In the genomic region with DNA sequence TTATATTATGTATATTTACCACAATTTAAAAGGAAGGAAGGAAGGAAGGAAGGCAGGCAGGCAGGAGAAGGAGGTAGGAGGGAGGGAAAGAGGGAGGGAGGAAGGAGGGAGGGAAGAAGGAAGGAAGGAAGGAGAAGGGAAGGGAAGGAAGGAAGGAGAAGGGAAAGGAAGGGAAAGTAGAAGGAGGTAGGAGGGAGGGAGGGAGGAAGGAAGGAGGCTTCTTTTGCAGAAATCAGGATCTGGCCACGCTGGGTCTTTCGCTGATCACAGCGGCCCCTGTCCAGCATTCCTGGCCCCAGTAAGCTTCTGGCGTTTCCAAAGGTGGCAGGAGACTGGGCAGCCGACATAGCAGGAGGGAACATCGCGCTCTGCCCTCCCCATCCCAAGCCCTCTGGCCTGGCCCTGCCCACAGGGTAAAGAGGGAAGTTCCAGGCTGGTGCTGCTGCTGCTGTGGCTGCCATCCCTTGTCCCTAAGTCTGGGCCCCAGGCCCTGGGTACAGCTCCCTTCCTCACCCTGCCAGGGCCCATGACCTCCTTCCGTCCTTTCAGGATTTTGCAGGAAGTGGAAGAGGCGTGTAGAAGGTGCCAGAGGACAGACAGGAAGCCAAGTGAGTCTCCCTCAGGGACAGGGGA, we compare ENCODE assay signal across 13 cellular contexts. TPM values are rescaled to one million over a fixed set of nuclear protein-coding genes. Genes with fewer than 3 reads are reported as not detected.
DNase-seq lines count a peak whose midpoint lies in the region; ATAC-seq and TF ChIP-seq lines count a peak whose summit lies in the region.
"Had no signal": no experiment of that assay in that cellular context is flagged by ENCODE, and none has a peak within 500 bp of the region (broad histone marks: within the 10 kb centered on the region; RNA-seq: fewer than 3 reads in every experiment).

No MANE protein-coding gene starts in this region.

- no peaks in the 10 kb centered on the region for H3K9me3 ChIP-seq in PC-3 (ENCODE audit: low read length)
- H3K9me3 ChIP-seq in gastroesophageal sphincter = peaks cover 0 to 7% (median 0%) of the 10 kb centered on the region in 3 donors
- peaks cover under 1% of the 10 kb centered on the region for H3K9me3 ChIP-seq in mucosa of descending colon

- H3K4me2 ChIP-seq in PC-3 (ENCODE audit: low read length) = no peak overlapping the region

- no TSS peak for BruUV-seq in PC-3 (replicated peaks; lab: Mats Ljungman, UMichigan)

- H3F3A ChIP-seq in PC-3 (ENCODE audit: low read length, unreplicated experiment) = no peaks in the 10 kb centered on the region

- H3K27ac Mint-ChIP-seq in CD14-positive monocyte (peak overlapping the region; percentile 12 to 93 (median 76)), T-cell (no peak overlapping the region)
- H3K27ac Mint-ChIP-seq: activated CD8-positive, alpha-beta T cell treated with anti-CD3 and anti-CD28 coated beads, Interleukin-2, amount 10 ng/mL, durations not matched to agents 7 days and 5 days had no signal

- H3K27me3 ChIP-seq in PC-3 (ENCODE audit: low read length) (no peaks in the 10 kb centered on the region), gastroesophageal sphincter (no peaks in the 10 kb centered on the region)

- TF ChIP-seq CTCF in CD14-positive monocyte (IDR thresholded peaks at IDR 0.05) (no peak), PC-3 (conservative IDR thresholded peaks at IDR 0.05; ENCODE audit: low read depth, low read length) (no peak), gastroesophageal sphincter (IDR thresholded peaks at IDR 0.05) (no peak), mucosa of descending colon (IDR thresholded peaks at IDR 0.05) (no peak)

- ATAC-seq in PC-3 (peak; percentile 33; the same call in 1 of the 2 replicates), gastroesophageal sphincter (peak; percentile 69), mucosa of descending colon (peak; percentile 54), GM21717 (IDR thresholded peaks at IDR 0.05; ENCODE audit: unreplicated experiment) (no peak), GM19455 (IDR thresholded peaks at IDR 0.05; ENCODE audit: unreplicated experiment) (no peak), T-cell (replicated peaks in 1 of 4) (no peak)
- ATAC-seq: activated CD8-positive, alpha-beta T cell treated with anti-CD3 and anti-CD28 coated beads, Interleukin-2, amount 10 ng/mL, durations not matched to agents 7 days and 5 days had no signal

- H3K27ac ChIP-seq in PC-3 (ENCODE audit: low read length) (no peak overlapping the region), gastroesophageal sphincter (peak overlapping the region in 1 of 4 donors; percentile 11)
- H3K27ac ChIP-seq: WERI-Rb-1 had no signal

- H3K9me3 Mint-ChIP-seq in CD14-positive monocyte (peaks cover 0 to 13% (median 6%) of the 10 kb centered on the region in 7 donors), T-cell (peaks cover 0 to 4% (median 4%) of the 10 kb centered on the region in 3 donors)

- CTCF ChIA-PET in PC-3 (lab: Charles Lee) = no interaction called here
- CTCF ChIA-PET in T-cell (lab: Charles Lee) = interaction anchor here (0.6 to 0.7 kb wide), 2 partner anchors 10 to 1518 kb away, joined by 3 read pairs; no protein-coding TSS in a partner anchor

- H3K4me1 Mint-ChIP-seq in CD14-positive monocyte (peaks cover 22% of the 10 kb centered on the region), T-cell (no peaks in the 10 kb centered on the region)
- H3K4me1 Mint-ChIP-seq: naive B cell had no signal

- no peak overlapping the region for H2AFZ ChIP-seq in PC-3 (ENCODE audit: low read length)

- peaks cover 2 to 7% (median 2%) of the 10 kb centered on the region in 3 donors for H3K27me3 Mint-ChIP-seq in CD14-positive monocyte (ENCODE audit: low read depth in 3 of 3)
- H3K27me3 Mint-ChIP-seq in T-cell = no peaks in the 10 kb centered on the region

- no peak for TF ChIP-seq EP300 in gastroesophageal sphincter (IDR thresholded peaks at IDR 0.05)

- H3K4me3 ChIP-seq in PC-3 (ENCODE audit: low read length) (no peak overlapping the region), gastroesophageal sphincter (no peak overlapping the region), mucosa of descending colon (no peak overlapping the region)

- H4K20me1 ChIP-seq in PC-3 (ENCODE audit: low read length) = no peaks in the 10 kb centered on the region

- no peak for TF ChIP-seq POLR2A in gastroesophageal sphincter (IDR thresholded peaks at IDR 0.05)

- H3K4me3 Mint-ChIP-seq in CD14-positive monocyte (peak overlapping the region; percentile 34 to 48), T-cell (no peak overlapping the region)
- H3K4me3 Mint-ChIP-seq: activated CD8-positive, alpha-beta T cell treated with anti-CD3 and anti-CD28 coated beads, Interleukin-2, amount 10 ng/mL, durations not matched to agents 7 days and 5 days; naive B cell had no signal

- H3K9ac ChIP-seq in PC-3 (ENCODE audit: low read length) = no peak overlapping the region

- no peaks in the 10 kb centered on the region for H3K9me2 ChIP-seq in PC-3 (replicated peaks; ENCODE audit: low read length)

- H3K36me3 Mint-ChIP-seq in CD14-positive monocyte (peaks cover 0 to 2% of the 10 kb centered on the region in 2 donors), T-cell (no peaks in the 10 kb centered on the region)

- 69% methylated on average over 7 of the region's 9 CpGs; no CpG with 5 or more reads in 1 of the 2 donors for WGBS in gastroesophageal sphincter (ENCODE audit: low coverage in 1 of 2), 2 donors

- POLR2A ChIA-PET in PC-3 (lab: Charles Lee; ENCODE audit: unreplicated experiment) = no interaction called here
- POLR2A ChIA-PET in T-cell (lab: Charles Lee) = no interaction called here

- intact Hi-C loops in CD14-positive monocyte (cut with micrococcal nuclease) = loop anchor here in 1 of 2 donors (5.0 kb wide), 1 partner anchor 85 kb away; no protein-coding TSS in a partner anchor
- intact Hi-C loops in PC-3 (cut with micrococcal nuclease) = no loop called here
- intact Hi-C loops in mucosa of descending colon (cut with DNase I, micrococcal nuclease) = no loop called here

- DNase-seq in CD14-positive monocyte (ENCODE audit: low spot score) (peak; percentile 61), PC-3 (no peak), mucosa of descending colon (no peak), T-cell (no peak), dermis blood vessel endothelial cell (no peak)
- DNase-seq: activated CD8-positive, alpha-beta T cell treated with anti-CD3 and anti-CD28 coated beads, Interleukin-2, amount 10 ng/mL, durations not matched to agents 7 days and 5 days; naive B cell; NCI-H146; SW 1271; WERI-Rb-1 had no signal

- H3K36me3 ChIP-seq in PC-3 (ENCODE audit: low read depth, low read length) = no peaks in the 10 kb centered on the region
- H3K36me3 ChIP-seq in gastroesophageal sphincter = no peaks in the 10 kb centered on the region
- H3K36me3 ChIP-seq in mucosa of descending colon (ENCODE audit: low read depth) = no peaks in the 10 kb centered on the region
- H3K36me3 ChIP-seq: WERI-Rb-1 had no signal

- H3K79me2 ChIP-seq in PC-3 (ENCODE audit: low read length) = no peaks in the 10 kb centered on the region

- no peaks in the 10 kb centered on the region for H3K4me1 ChIP-seq in PC-3 (ENCODE audit: insufficient read depth, low read length)
- no peaks in the 10 kb centered on the region for H3K4me1 ChIP-seq in gastroesophageal sphincter
- H3K4me1 ChIP-seq in mucosa of descending colon (ENCODE audit: low read depth) = no peaks in the 10 kb centered on the region

RNA-seq across cellular contexts. Expression of a gene that starts 14.5 kb away (rescaled TPM):
- 1 to 10 TPM; 4.7 to 5.5 TPM for polyA plus RNA-seq in CD14-positive monocyte
- total RNA-seq in PC-3 (2014; rRNA removed) (117 and 218 TPM in 2 replicates), gastroesophageal sphincter (100 to 1,000 TPM in 2 of 4 donors, 10 to 100 TPM in 2; 67.2 to 148 (median 105) TPM), mucosa of descending colon (100 to 1,000 TPM; 159 to 269 (median 161) TPM), T-cell (100 to 1,000 TPM; 108 to 140 (median 127) TPM), dermis blood vessel endothelial cell (25.7 and 44.3 TPM in 2 replicates)

Comparison
In these comparisons a context has a peak if more than half of its experiments do, and no peak if none do; other contexts are left out.
1. H3K27ac Mint-ChIP-seq: peak in CD14-positive monocyte (7 of 7); none in T-cell (0 of 2).
2. H3K4me3 Mint-ChIP-seq: peak in CD14-positive monocyte (2 of 2); none in T-cell (0 of 3).
3. ATAC-seq: peak in PC-3 (single experiment), gastroesophageal sphincter (single experiment) and mucosa of descending colon (single experiment); none in GM21717 (single experiment), GM19455 (single experiment) and T-cell (0 of 4).